Comparison of ENCODE assay signal across 1 cellular context in the genomic region with DNA sequence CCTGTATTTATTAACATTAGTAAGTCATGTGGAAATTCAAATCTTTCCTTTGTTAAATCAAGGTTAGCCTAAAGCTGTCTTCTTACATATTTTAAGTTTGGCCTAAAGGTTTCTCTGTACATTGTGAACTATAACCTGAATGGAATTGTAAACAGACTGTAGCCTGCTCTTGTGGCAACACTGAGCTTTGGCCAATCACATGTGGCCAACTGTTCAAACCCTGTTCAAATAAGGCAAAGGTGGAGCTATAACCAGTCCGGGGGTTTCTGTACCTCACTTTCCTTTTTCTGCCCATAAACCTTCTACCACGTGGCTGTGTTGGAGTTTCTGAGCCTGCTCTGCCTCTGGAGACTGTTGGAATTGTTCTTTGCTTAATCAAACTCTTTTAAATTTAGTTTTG.
TF ChIP-seq lines count a peak whose summit lies in the region.

No MANE protein-coding gene starts in this region.

TF ChIP-seq in GM23338, 12 proteins besides CTCF, POLR2A, EP300 and RAD21:
- TF ChIP-seq, protein P1, sequence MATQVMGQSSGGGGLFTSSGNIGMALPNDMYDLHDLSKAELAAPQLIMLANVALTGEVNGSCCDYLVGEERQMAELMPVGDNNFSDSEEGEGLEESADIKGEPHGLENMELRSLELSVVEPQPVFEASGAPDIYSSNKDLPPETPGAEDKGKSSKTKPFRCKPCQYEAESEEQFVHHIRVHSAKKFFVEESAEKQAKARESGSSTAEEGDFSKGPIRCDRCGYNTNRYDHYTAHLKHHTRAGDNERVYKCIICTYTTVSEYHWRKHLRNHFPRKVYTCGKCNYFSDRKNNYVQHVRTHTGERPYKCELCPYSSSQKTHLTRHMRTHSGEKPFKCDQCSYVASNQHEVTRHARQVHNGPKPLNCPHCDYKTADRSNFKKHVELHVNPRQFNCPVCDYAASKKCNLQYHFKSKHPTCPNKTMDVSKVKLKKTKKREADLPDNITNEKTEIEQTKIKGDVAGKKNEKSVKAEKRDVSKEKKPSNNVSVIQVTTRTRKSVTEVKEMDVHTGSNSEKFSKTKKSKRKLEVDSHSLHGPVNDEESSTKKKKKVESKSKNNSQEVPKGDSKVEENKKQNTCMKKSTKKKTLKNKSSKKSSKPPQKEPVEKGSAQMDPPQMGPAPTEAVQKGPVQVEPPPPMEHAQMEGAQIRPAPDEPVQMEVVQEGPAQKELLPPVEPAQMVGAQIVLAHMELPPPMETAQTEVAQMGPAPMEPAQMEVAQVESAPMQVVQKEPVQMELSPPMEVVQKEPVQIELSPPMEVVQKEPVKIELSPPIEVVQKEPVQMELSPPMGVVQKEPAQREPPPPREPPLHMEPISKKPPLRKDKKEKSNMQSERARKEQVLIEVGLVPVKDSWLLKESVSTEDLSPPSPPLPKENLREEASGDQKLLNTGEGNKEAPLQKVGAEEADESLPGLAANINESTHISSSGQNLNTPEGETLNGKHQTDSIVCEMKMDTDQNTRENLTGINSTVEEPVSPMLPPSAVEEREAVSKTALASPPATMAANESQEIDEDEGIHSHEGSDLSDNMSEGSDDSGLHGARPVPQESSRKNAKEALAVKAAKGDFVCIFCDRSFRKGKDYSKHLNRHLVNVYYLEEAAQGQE (IDR thresholded peaks at IDR 0.05; ENCODE audit: unreplicated experiment) = no peak
- no peak for TF ChIP-seq STAT1 (IDR thresholded peaks at IDR 0.05; ENCODE audit: unreplicated experiment)
- TF ChIP-seq, protein P2, sequence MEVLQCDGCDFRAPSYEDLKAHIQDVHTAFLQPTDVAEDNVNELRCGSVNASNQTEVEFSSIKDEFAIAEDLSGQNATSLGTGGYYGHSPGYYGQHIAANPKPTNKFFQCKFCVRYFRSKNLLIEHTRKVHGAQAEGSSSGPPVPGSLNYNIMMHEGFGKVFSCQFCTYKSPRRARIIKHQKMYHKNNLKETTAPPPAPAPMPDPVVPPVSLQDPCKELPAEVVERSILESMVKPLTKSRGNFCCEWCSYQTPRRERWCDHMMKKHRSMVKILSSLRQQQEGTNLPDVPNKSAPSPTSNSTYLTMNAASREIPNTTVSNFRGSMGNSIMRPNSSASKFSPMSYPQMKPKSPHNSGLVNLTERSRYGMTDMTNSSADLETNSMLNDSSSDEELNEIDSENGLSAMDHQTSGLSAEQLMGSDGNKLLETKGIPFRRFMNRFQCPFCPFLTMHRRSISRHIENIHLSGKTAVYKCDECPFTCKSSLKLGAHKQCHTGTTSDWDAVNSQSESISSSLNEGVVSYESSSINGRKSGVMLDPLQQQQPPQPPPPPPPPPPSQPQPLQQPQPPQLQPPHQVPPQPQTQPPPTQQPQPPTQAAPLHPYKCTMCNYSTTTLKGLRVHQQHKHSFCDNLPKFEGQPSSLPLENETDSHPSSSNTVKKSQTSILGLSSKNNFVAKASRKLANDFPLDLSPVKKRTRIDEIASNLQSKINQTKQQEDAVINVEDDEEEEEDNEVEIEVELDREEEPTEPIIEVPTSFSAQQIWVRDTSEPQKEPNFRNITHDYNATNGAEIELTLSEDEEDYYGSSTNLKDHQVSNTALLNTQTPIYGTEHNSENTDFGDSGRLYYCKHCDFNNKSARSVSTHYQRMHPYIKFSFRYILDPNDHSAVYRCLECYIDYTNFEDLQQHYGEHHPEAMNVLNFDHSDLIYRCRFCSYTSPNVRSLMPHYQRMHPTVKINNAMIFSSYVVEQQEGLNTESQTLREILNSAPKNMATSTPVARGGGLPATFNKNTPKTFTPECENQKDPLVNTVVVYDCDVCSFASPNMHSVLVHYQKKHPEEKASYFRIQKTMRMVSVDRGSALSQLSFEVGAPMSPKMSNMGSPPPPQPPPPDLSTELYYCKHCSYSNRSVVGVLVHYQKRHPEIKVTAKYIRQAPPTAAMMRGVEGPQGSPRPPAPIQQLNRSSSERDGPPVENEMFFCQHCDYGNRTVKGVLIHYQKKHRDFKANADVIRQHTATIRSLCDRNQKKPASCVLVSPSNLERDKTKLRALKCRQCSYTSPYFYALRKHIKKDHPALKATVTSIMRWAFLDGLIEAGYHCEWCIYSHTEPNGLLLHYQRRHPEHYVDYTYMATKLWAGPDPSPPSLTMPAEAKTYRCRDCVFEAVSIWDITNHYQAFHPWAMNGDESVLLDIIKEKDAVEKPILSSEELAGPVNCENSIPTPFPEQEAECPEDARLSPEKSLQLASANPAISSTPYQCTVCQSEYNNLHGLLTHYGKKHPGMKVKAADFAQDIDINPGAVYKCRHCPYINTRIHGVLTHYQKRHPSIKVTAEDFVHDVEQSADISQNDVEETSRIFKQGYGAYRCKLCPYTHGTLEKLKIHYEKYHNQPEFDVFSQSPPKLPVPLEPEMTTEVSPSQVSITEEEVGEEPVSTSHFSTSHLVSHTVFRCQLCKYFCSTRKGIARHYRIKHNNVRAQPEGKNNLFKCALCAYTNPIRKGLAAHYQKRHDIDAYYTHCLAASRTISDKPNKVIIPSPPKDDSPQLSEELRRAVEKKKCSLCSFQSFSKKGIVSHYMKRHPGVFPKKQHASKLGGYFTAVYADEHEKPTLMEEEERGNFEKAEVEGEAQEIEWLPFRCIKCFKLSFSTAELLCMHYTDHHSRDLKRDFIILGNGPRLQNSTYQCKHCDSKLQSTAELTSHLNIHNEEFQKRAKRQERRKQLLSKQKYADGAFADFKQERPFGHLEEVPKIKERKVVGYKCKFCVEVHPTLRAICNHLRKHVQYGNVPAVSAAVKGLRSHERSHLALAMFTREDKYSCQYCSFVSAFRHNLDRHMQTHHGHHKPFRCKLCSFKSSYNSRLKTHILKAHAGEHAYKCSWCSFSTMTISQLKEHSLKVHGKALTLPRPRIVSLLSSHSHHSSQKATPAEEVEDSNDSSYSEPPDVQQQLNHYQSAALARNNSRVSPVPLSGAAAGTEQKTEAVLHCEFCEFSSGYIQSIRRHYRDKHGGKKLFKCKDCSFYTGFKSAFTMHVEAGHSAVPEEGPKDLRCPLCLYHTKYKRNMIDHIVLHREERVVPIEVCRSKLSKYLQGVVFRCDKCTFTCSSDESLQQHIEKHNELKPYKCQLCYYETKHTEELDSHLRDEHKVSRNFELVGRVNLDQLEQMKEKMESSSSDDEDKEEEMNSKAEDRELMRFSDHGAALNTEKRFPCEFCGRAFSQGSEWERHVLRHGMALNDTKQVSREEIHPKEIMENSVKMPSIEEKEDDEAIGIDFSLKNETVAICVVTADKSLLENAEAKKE (CRISPR knock-in tag; IDR thresholded peaks at IDR 0.05) = no peak
- TF ChIP-seq ZNF114 (CRISPR knock-in tag; IDR thresholded peaks at IDR 0.05) = no peak
- no peak for TF ChIP-seq EZH2phosphoT487 (IDR thresholded peaks at IDR 0.05; ENCODE audit: unreplicated experiment)
- TF ChIP-seq, protein P3, sequence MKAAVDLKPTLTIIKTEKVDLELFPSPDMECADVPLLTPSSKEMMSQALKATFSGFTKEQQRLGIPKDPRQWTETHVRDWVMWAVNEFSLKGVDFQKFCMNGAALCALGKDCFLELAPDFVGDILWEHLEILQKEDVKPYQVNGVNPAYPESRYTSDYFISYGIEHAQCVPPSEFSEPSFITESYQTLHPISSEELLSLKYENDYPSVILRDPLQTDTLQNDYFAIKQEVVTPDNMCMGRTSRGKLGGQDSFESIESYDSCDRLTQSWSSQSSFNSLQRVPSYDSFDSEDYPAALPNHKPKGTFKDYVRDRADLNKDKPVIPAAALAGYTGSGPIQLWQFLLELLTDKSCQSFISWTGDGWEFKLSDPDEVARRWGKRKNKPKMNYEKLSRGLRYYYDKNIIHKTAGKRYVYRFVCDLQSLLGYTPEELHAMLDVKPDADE (IDR thresholded peaks at IDR 0.05) = no peak
- no peak for TF ChIP-seq POLR2AphosphoS5 (IDR thresholded peaks at IDR 0.05; ENCODE audit: low read depth)
- TF ChIP-seq CREB1 (CRISPR knock-in tag; IDR thresholded peaks at IDR 0.05; ENCODE audit: low read depth) = no peak
- TF ChIP-seq ZNF331 (CRISPR knock-in tag; IDR thresholded peaks at IDR 0.05; ENCODE audit: low read depth) = no peak
- TF ChIP-seq NANOG (IDR thresholded peaks at IDR 0.05; ENCODE audit: borderline replicate concordance) = no peak
- TF ChIP-seq EZH2 (IDR thresholded peaks at IDR 0.05; ENCODE audit: low read depth, unreplicated experiment) = no peak
- TF ChIP-seq JUNB (IDR thresholded peaks at IDR 0.05; ENCODE audit: unreplicated experiment) = no peak
TF ChIP-seq in GM23338: peak in this region for 0.
